ENCODE assay signal across 11 cellular contexts in the genomic region with DNA sequence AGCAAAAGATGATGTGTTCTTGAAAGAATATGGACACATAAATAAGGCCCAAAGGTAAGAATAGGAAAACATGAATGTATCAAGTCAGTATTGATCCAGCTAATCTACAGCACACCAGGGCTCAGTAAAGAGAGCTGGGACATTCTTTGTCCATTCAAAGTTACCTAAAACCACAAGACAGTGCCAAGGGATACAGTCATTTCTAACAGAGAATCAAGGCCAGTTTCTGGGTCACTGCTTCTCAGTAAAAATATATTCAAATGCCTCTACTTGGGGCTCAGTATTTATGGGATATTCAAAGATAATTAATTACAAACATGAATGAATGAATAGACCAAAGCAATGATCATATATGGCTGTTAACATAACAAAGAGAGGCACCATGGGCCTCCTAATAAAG. TPM values are rescaled to one million over a fixed set of nuclear protein-coding genes. Genes with fewer than 3 reads are reported as not detected.
DNase-seq lines count a peak whose midpoint lies in the region; ATAC-seq and TF ChIP-seq lines count a peak whose summit lies in the region.
"Had no signal": no experiment of that assay in that cellular context is flagged by ENCODE, and none has a peak within 500 bp of the region (broad histone marks: within the 10 kb centered on the region; RNA-seq: fewer than 3 reads in every experiment).

No MANE protein-coding gene starts in this region.

- peaks cover 19% of the 10 kb centered on the region for H3K4me1 Mint-ChIP-seq in Caco-2 (ENCODE audit: low read depth, unreplicated experiment)
- peaks cover 29% of the 10 kb centered on the region for H3K4me1 Mint-ChIP-seq in activated naive CD8-positive, alpha-beta T cell treated with anti-CD3 and anti-CD28 coated beads, Interleukin-2, amount 10 ng/mL, durations not matched to agents 7 days and 5 days
- H3K4me1 Mint-ChIP-seq in naive thymus-derived CD4-positive, alpha-beta T cell = peaks cover 15 to 64% (median 52%) of the 10 kb centered on the region in 7 donors

- no peaks in the 10 kb centered on the region for H3K36me3 ChIP-seq in Caco-2 (ENCODE audit: control insufficient read depth, insufficient read depth, low read length)
- peaks cover 7 to 26% (median 9%) of the 10 kb centered on the region in 3 experiments for H3K36me3 ChIP-seq in naive thymus-derived CD4-positive, alpha-beta T cell (ENCODE audit: control insufficient read depth in 2 of 3, insufficient read depth in 3 of 3, low read length in 3 of 3)

- H3K27me3 Mint-ChIP-seq in Caco-2 (ENCODE audit: insufficient read depth, unreplicated experiment) = no peaks in the 10 kb centered on the region
- H3K27me3 Mint-ChIP-seq in activated naive CD8-positive, alpha-beta T cell treated with anti-CD3 and anti-CD28 coated beads, Interleukin-2, amount 10 ng/mL, durations not matched to agents 7 days and 5 days = no peaks in the 10 kb centered on the region
- no peaks in the 10 kb centered on the region for H3K27me3 Mint-ChIP-seq in naive thymus-derived CD4-positive, alpha-beta T cell

- no peaks in the 10 kb centered on the region for H3K27me3 ChIP-seq in Caco-2 (replicated peaks; ENCODE audit: control insufficient read depth, insufficient read depth, low read length)
- no peaks in the 10 kb centered on the region for H3K27me3 ChIP-seq in naive thymus-derived CD4-positive, alpha-beta T cell (ENCODE audit: control insufficient read depth in 2 of 2, insufficient read depth in 2 of 2, low read length in 2 of 2)

- H3K36me3 Mint-ChIP-seq in Caco-2 (ENCODE audit: insufficient read depth, unreplicated experiment) = peaks cover 38% of the 10 kb centered on the region
- H3K36me3 Mint-ChIP-seq in activated naive CD8-positive, alpha-beta T cell treated with anti-CD3 and anti-CD28 coated beads, Interleukin-2, amount 10 ng/mL, durations not matched to agents 7 days and 5 days = peaks cover 37% of the 10 kb centered on the region
- peaks cover 9 to 51% (median 17%) of the 10 kb centered on the region in 5 donors for H3K36me3 Mint-ChIP-seq in naive thymus-derived CD4-positive, alpha-beta T cell

- H3K27ac Mint-ChIP-seq in Caco-2 (ENCODE audit: unreplicated experiment) = peak overlapping the region; percentile 45
- H3K27ac Mint-ChIP-seq in activated naive CD8-positive, alpha-beta T cell treated with anti-CD3 and anti-CD28 coated beads, Interleukin-2, amount 10 ng/mL, durations not matched to agents 7 days and 5 days = peak overlapping the region; percentile 60
- H3K27ac Mint-ChIP-seq in naive thymus-derived CD4-positive, alpha-beta T cell = peak overlapping the region in 8 of 9 donors; percentile 38 to 79 (median 68)

- DNase-seq in Caco-2 = no peak
- DNase-seq in activated naive CD8-positive, alpha-beta T cell treated with anti-CD3 and anti-CD28 coated beads, Interleukin-2, amount 10 ng/mL, durations not matched to agents 7 days and 5 days = no peak
- DNase-seq in naive thymus-derived CD4-positive, alpha-beta T cell = no peak
- no peak for DNase-seq in Right ventricle myocardium superior
- DNase-seq in NOMO-1 treated with dmso at 0.1 percent for 144 hours (lab: John Stamatoyannopoulos, UW; ENCODE audit: unreplicated experiment) = no peak
- DNase-seq: KBM-7, NCI-H226, SHP77 had no signal

- ATAC-seq in HG03442 (IDR thresholded peaks at IDR 0.05; ENCODE audit: unreplicated experiment) (peak; percentile 39), GM18867 (IDR thresholded peaks at IDR 0.05; ENCODE audit: unreplicated experiment) (no peak), GM19035 (IDR thresholded peaks at IDR 0.05; ENCODE audit: unreplicated experiment) (no peak), Right ventricle myocardium superior (ENCODE audit: poor library complexity) (no peak)
- ATAC-seq in activated naive CD8-positive, alpha-beta T cell treated with anti-CD3 and anti-CD28 coated beads, Interleukin-2, amount 10 ng/mL, durations not matched to agents 7 days and 5 days (ENCODE audit: low read depth) = no peak
- ATAC-seq in naive thymus-derived CD4-positive, alpha-beta T cell = no peak

- no peaks in the 10 kb centered on the region for H3K9me3 ChIP-seq in Caco-2
- no peaks in the 10 kb centered on the region for H3K9me3 ChIP-seq in naive thymus-derived CD4-positive, alpha-beta T cell (ENCODE audit: control insufficient read depth in 2 of 3, low read length in 3 of 3)

- H3K27ac ChIP-seq in naive thymus-derived CD4-positive, alpha-beta T cell (ENCODE audit: low read depth, low read length) = no peak overlapping the region

- POLR2A ChIA-PET in Caco-2 (lab: Charles Lee) = no interaction called here
- POLR2A ChIA-PET in activated naive CD8-positive, alpha-beta T cell treated with anti-CD3 and anti-CD28 coated beads, Interleukin-2, amount 10 ng/mL, durations not matched to agents 7 days and 5 days (lab: Charles Lee) = no interaction called here
- POLR2A ChIA-PET in naive thymus-derived CD4-positive, alpha-beta T cell (lab: Charles Lee) = no interaction called here

- no peaks in the 10 kb centered on the region for H3K9me3 Mint-ChIP-seq in Caco-2 (ENCODE audit: unreplicated experiment)
- no peaks in the 10 kb centered on the region for H3K9me3 Mint-ChIP-seq in activated naive CD8-positive, alpha-beta T cell treated with anti-CD3 and anti-CD28 coated beads, Interleukin-2, amount 10 ng/mL, durations not matched to agents 7 days and 5 days
- H3K9me3 Mint-ChIP-seq in naive thymus-derived CD4-positive, alpha-beta T cell = peaks cover 0 to 4% (median 0%) of the 10 kb centered on the region in 11 donors

- H3K4me1 ChIP-seq in Caco-2 = peaks cover 26% of the 10 kb centered on the region
- H3K4me1 ChIP-seq in naive thymus-derived CD4-positive, alpha-beta T cell (ENCODE audit: control insufficient read depth in 2 of 2, insufficient read depth in 2 of 2, low read length in 2 of 2) = peaks cover 7 to 16% of the 10 kb centered on the region in 2 donors

- intact Hi-C loops in Caco-2 (cut with micrococcal nuclease; ENCODE audit: unreplicated experiment) = no loop called here
- intact Hi-C loops in naive thymus-derived CD4-positive, alpha-beta T cell (cut with micrococcal nuclease) = loop anchor here (1.0 to 5.0 kb wide), 4 partner anchors 21 to 50 kb away; partner anchors contain the start of gene MTMR12 (in 2 of the 2)
- intact Hi-C loops in Right ventricle myocardium superior (cut with DNase I) = no loop called here

- no peak for TF ChIP-seq CTCF in Caco-2 (IDR thresholded peaks at IDR 0.05; ENCODE audit: insufficient read depth in 1 of 2, low read depth in 1 of 2, low read length in 1 of 2, severe bottlenecking in 1 of 2, unreplicated experiment in 1 of 2)

- no TSS peak for BruUV-seq in Caco-2 (replicated peaks; lab: Mats Ljungman, UMichigan)

- no peak overlapping the region for H3K4me3 ChIP-seq in Caco-2 (ENCODE audit: low read depth, low read length)
- no peak overlapping the region for H3K4me3 ChIP-seq in naive thymus-derived CD4-positive, alpha-beta T cell (ENCODE audit: low read length)

- H3K4me3 Mint-ChIP-seq in Caco-2 (ENCODE audit: unreplicated experiment) = no peak overlapping the region
- H3K4me3 Mint-ChIP-seq in activated naive CD8-positive, alpha-beta T cell treated with anti-CD3 and anti-CD28 coated beads, Interleukin-2, amount 10 ng/mL, durations not matched to agents 7 days and 5 days = peak overlapping the region; percentile 27
- H3K4me3 Mint-ChIP-seq in naive thymus-derived CD4-positive, alpha-beta T cell = peak overlapping the region in 2 of 10 donors; percentile 21 to 39

- CTCF ChIA-PET in Caco-2 (lab: Charles Lee) = no interaction called here
- CTCF ChIA-PET in naive thymus-derived CD4-positive, alpha-beta T cell (lab: Charles Lee) = no interaction called here

RNA-seq across cellular contexts. Expression of gene MTMR12, which starts 35.0 kb away (rescaled TPM):
- total RNA-seq in Caco-2 (2022) (35.1 and 35.7 TPM in 2 replicates), Right ventricle myocardium superior (14.6 TPM)
- 10 to 100 TPM; 30.6 to 32.2 TPM for total RNA-seq in activated naive CD8-positive, alpha-beta T cell treated with anti-CD3 and anti-CD28 coated beads, Interleukin-2, amount 10 ng/mL, durations not matched to agents 7 days and 5 days
- 10 to 100 TPM; 19.0 to 28.2 (median 24.0) TPM for total RNA-seq in naive thymus-derived CD4-positive, alpha-beta T cell
- polyA plus RNA-seq in naive thymus-derived CD4-positive, alpha-beta T cell = 10 to 100 TPM; 12.4 to 17.2 TPM

Comparison
In these comparisons a context has a peak if more than half of its experiments do, and no peak if none do; other contexts are left out.
1. intact Hi-C loops: an anchor here in naive thymus-derived CD4-positive, alpha-beta T cell (1.0 to 5.0 kb wide); none called in Caco-2 and Right ventricle myocardium superior.